In genomic region chr20:52684911-52685310, GRCh38 we compare ENCODE assay signal across 1 cellular context.
TF ChIP-seq lines count a peak whose summit lies in the region.

No MANE protein-coding gene starts in this region.

TF ChIP-seq in H1, 55 proteins besides CTCF, POLR2A, EP300 and RAD21 (continued from another document):
- no peak for TF ChIP-seq BCL11A (IDR thresholded peaks at IDR 0.05; ENCODE audit: low read depth in 2 of 2, low read length in 2 of 2)
- TF ChIP-seq TAF1 (IDR thresholded peaks at IDR 0.05; ENCODE audit: low read depth, low read length), result no peak
- TF ChIP-seq MAX (IDR thresholded peaks at IDR 0.05), result no peak
